ENCODE assay signal across 20 cellular contexts in the genomic region with DNA sequence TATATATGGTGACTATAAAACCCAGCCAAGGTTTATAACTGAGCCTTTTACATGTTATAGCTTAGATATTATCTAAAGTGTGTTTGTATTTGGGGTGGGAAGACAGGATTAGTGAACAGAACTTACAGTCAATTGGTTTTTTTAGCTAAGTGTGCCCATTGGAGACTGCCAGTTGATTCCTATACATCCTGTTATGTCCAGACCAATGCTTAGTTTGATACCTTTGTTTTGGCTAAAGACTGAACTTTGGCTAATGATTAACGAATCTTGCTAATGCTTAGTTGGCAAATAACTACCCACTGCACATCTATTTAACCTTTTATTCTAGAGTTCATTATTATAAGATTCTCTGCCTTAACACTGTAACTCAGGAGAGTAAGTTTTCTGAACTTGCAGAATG. TPM values are rescaled to one million over a fixed set of nuclear protein-coding genes. Genes with fewer than 3 reads are reported as not detected.
A peak's percentile ranks its signal among the peaks of the same experiment; 100 is the strongest.
DNase-seq lines count a peak whose midpoint lies in the region; ATAC-seq, FAIRE-seq and TF ChIP-seq lines count a peak whose summit lies in the region.
"Had no signal": no experiment of that assay in that cellular context is flagged by ENCODE, and none has a peak within 500 bp of the region (broad histone marks: within the 10 kb centered on the region; RNA-seq: fewer than 3 reads in every experiment).

No MANE protein-coding gene starts in this region.

- H4K20me1 ChIP-seq in K562 (replicated peaks; ENCODE audit: control insufficient read depth, insufficient read depth, low read length) = no peaks in the 10 kb centered on the region

- no peak for FAIRE-seq in K562 (lab: Jason Lieb, UNC)
- no peak for FAIRE-seq in H54 (lab: Jason Lieb, UNC)

- no peak overlapping the region for H3K9ac ChIP-seq in K562 (ENCODE audit: insufficient read depth in 1 of 2, low read depth in 2 of 2, low read length in 2 of 2)
- H3K9ac ChIP-seq: GM23248 had no signal

- no peaks in the 10 kb centered on the region for H3K9me1 ChIP-seq in K562 (ENCODE audit: control insufficient read depth, insufficient read depth, low read length)

- H3K4me3 Mint-ChIP-seq in CD8-positive, alpha-beta memory T cell = no peak overlapping the region
- H3K4me3 Mint-ChIP-seq: CD14-positive monocyte had no signal

- H3K4me1 ChIP-seq in K562 (replicated peaks in 1 of 2; ENCODE audit: control insufficient read depth in 2 of 2, insufficient read depth in 2 of 2, low read length in 2 of 2) (peaks cover 4 to 15% of the 10 kb centered on the region in 2 experiments; a peak in 2 of 5 replicates), right lobe of liver (peaks cover 0 to 42% (median 7%) of the 10 kb centered on the region in 4 donors)
- H3K4me1 ChIP-seq in CD8-positive, alpha-beta memory T cell (ENCODE audit: insufficient read depth, low read length) = no peaks in the 10 kb centered on the region

- no peak overlapping the region for H3K4me2 ChIP-seq in K562 (ENCODE audit: insufficient read depth, low read length)

- DNase-seq in DMS53 treated with DMSO at 0.1 percent for 48 hours (lab: John Stamatoyannopoulos, UW; ENCODE audit: unreplicated experiment) = peak; percentile 3
- no peak for DNase-seq in K562 (ENCODE audit: extremely low read depth in 1 of 4, low spot score in 3 of 4)
- DNase-seq in right lobe of liver = no peak
- DNase-seq in NCI-H2227 (lab: John Stamatoyannopoulos, UW; ENCODE audit: unreplicated experiment) = no peak
- DNase-seq in putamen (ENCODE audit: low spot score) = no peak
- no peak for DNase-seq in CD8-positive, alpha-beta memory T cell
- no peak for DNase-seq in H54 (ENCODE audit: insufficient read length, low spot score)
- DNase-seq: DMS 273 treated with DMSO at 0.1 percent for 48 hours; GDM1; GM23248; HCEC 1CT; KG1; MV-4-11; NCI-H1694 treated with DMSO at 0.1 percent for 48 hours; NCI-H510A; NCI-H748 treated with DMSO at 0.1 percent for 48 hours; NK-92 treated with Interleukin-12 subunit alpha and Interleukin-12 subunit beta, amount 100 ng/mL, for 24 hours; SHP77 had no signal

- H3K36me3 ChIP-seq in K562 (ENCODE audit: control insufficient read depth, insufficient read depth, low read length) (no peaks in the 10 kb centered on the region), right lobe of liver (peaks cover 0 to 3% (median 0%) of the 10 kb centered on the region in 4 donors)
- no peaks in the 10 kb centered on the region for H3K36me3 ChIP-seq in CD8-positive, alpha-beta memory T cell (ENCODE audit: insufficient read depth, low read length)

- no peaks in the 10 kb centered on the region for H3K4me1 Mint-ChIP-seq in CD8-positive, alpha-beta memory T cell
- H3K4me1 Mint-ChIP-seq: CD14-positive monocyte had no signal

- TF ChIP-seq CTCF in K562 (IDR thresholded peaks at IDR 0.05 in 2 of 3, conservative IDR thresholded peaks at IDR 0.05 in 1 of 3; ENCODE audit: insufficient read depth in 2 of 3, low read depth in 1 of 3, low read length in 3 of 3) = no peak
- no peak for TF ChIP-seq CTCF in right lobe of liver (IDR thresholded peaks at IDR 0.05)

- H3K27me3 ChIP-seq in K562 (ENCODE audit: control insufficient read depth in 2 of 2, insufficient read depth in 2 of 2, low read length in 2 of 2) (no peaks in the 10 kb centered on the region), right lobe of liver (no peaks in the 10 kb centered on the region)
- H3K27me3 ChIP-seq in CD8-positive, alpha-beta memory T cell (ENCODE audit: insufficient read depth, low read length, poor library complexity, severe bottlenecking) = no peaks in the 10 kb centered on the region

- intact Hi-C loops in K562 (cut with micrococcal nuclease) (no loop called here), right lobe of liver (cut with DNase I) (no loop called here)

- BruUV-seq in K562 (replicated peaks; lab: Mats Ljungman, UMichigan) = no TSS peak

- POLR2A ChIA-PET in K562 (lab: Yijun Ruan, JAX) = interaction anchor here (1.5 kb wide), 1 partner anchor 12 kb away, joined by 3 read pairs; no protein-coding TSS in a partner anchor
- POLR2A ChIA-PET in CD8-positive, alpha-beta memory T cell (lab: Charles Lee) = no interaction called here

- no peaks in the 10 kb centered on the region for H3K9me3 ChIP-seq in K562 (replicated peaks; ENCODE audit: control insufficient read depth, insufficient read depth, low read depth, low read length)
- H3K9me3 ChIP-seq in right lobe of liver = no peaks in the 10 kb centered on the region
- H3K9me3 ChIP-seq in CD8-positive, alpha-beta memory T cell (ENCODE audit: low read length) = no peaks in the 10 kb centered on the region

- H3K27ac ChIP-seq in K562 (ENCODE audit: extremely low read depth, low read depth, low read length) = no peak overlapping the region
- peak overlapping the region in 1 of 3 donors; percentile 1 for H3K27ac ChIP-seq in right lobe of liver
- no peak overlapping the region for H3K27ac ChIP-seq in CD8-positive, alpha-beta memory T cell (ENCODE audit: low read depth, low read length)
- H3K27ac ChIP-seq: GM23248, SK-N-MC had no signal

- no peak overlapping the region for H3K27ac Mint-ChIP-seq in CD8-positive, alpha-beta memory T cell

- TF ChIP-seq POLR2A in K562 (conservative IDR thresholded peaks at IDR 0.05) (no peak), right lobe of liver (IDR thresholded peaks at IDR 0.05) (no peak), H54 (IDR thresholded peaks at IDR 0.05; ENCODE audit: low read depth, low read length) (no peak)

- H3K79me2 ChIP-seq in K562 (ENCODE audit: control insufficient read depth, insufficient read depth, low read length) = no peaks in the 10 kb centered on the region

- no peak for ATAC-seq in K562
- ATAC-seq in right lobe of liver = peak; percentile 54 to 70 (median 63)

- TF ChIP-seq RAD21 in K562 (CRISPR knock-in tag; conservative IDR thresholded peaks at IDR 0.05 in 1 of 2, IDR thresholded peaks at IDR 0.05 in 1 of 2) = no peak

- in situ Hi-C loops in K562 (cut with MboI) = no loop called here

- CTCF ChIA-PET in K562 (lab: Yijun Ruan, JAX; ENCODE audit: low intra/inter-chr PET ratio) = no interaction called here
- CTCF ChIA-PET in CD8-positive, alpha-beta memory T cell (lab: Charles Lee) = no interaction called here

- no peak overlapping the region for H3K4me3 ChIP-seq in K562
- no peak overlapping the region for H3K4me3 ChIP-seq in right lobe of liver
- H3K4me3 ChIP-seq in CD8-positive, alpha-beta memory T cell (ENCODE audit: low read length) = no peak overlapping the region
- H3K4me3 ChIP-seq: GM23248, SK-N-MC had no signal

- H2AFZ ChIP-seq in K562 (ENCODE audit: low read depth, low read length) = no peak overlapping the region
- H2AFZ ChIP-seq: GM23248 had no signal

- WGBS in K562 (ENCODE audit: insufficient coverage, low coverage, missing lambda C conversion rate) = 22% methylated on average over 1 of the region's 1 CpG
- 27% methylated on average over 1 of the region's 1 CpG for WGBS in right lobe of liver (ENCODE audit: insufficient coverage, low coverage, low lambda C conversion rate, missing lambda C conversion rate)

- no peak for TF ChIP-seq EP300 in K562 (IDR thresholded peaks at IDR 0.05; ENCODE audit: low read length)

- H3K27me3 Mint-ChIP-seq in CD8-positive, alpha-beta memory T cell = peaks cover 0 to 1% of the 10 kb centered on the region in 2 donors

- H3K9me3 Mint-ChIP-seq in CD8-positive, alpha-beta memory T cell = peaks cover 0 to 6% (median 0%) of the 10 kb centered on the region in 5 donors

- H3K36me3 Mint-ChIP-seq in CD8-positive, alpha-beta memory T cell = no peaks in the 10 kb centered on the region
- H3K36me3 Mint-ChIP-seq: CD14-positive monocyte had no signal

TF ChIP-seq in K562, 482 proteins besides CTCF, POLR2A, EP300 and RAD21 (continues in another document):
- TF ChIP-seq, protein P1, sequence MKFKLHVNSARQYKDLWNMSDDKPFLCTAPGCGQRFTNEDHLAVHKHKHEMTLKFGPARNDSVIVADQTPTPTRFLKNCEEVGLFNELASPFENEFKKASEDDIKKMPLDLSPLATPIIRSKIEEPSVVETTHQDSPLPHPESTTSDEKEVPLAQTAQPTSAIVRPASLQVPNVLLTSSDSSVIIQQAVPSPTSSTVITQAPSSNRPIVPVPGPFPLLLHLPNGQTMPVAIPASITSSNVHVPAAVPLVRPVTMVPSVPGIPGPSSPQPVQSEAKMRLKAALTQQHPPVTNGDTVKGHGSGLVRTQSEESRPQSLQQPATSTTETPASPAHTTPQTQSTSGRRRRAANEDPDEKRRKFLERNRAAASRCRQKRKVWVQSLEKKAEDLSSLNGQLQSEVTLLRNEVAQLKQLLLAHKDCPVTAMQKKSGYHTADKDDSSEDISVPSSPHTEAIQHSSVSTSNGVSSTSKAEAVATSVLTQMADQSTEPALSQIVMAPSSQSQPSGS (CRISPR knock-in tag; IDR thresholded peaks at IDR 0.05) = no peak
- TF ChIP-seq ILK (tag; IDR thresholded peaks at IDR 0.05; ENCODE audit: borderline replicate concordance, low read depth) (no peak), MED1 (CRISPR knock-in tag; IDR thresholded peaks at IDR 0.05; ENCODE audit: borderline replicate concordance) (no peak), C11orf30 (IDR thresholded peaks at IDR 0.05; ENCODE audit: low read depth) (peak; percentile 25; the same call in 1 of the 2 replicates), RBM14 (IDR thresholded peaks at IDR 0.05; ENCODE audit: borderline replicate concordance, insufficient read depth, low read depth, low read length) (no peak), ZNF316 (IDR thresholded peaks at IDR 0.05) (peak; percentile 13; the same call in 1 of the 2 replicates), KAT2B (IDR thresholded peaks at IDR 0.05; ENCODE audit: low read depth, low read length) (no peak)

RNA-seq across cellular contexts. Expression of a gene that starts 53.8 kb away (rescaled TPM):
- 3.6 and 5.0 TPM in 2 replicates for total RNA-seq in K562 (2011; cell fraction: chromatin; rRNA removed; ENCODE audit: low replicate concordance)
- total RNA-seq in K562 (2011; cell fraction: nucleolus; rRNA removed) = 4.2 and 4.5 TPM in 2 replicates
- 5.6 and 6.4 TPM in 2 replicates for total RNA-seq in K562 (2011; cell fraction: nucleoplasm; rRNA removed)
- total RNA-seq in K562 (2014; rRNA removed) (3.8 and 5.1 TPM in 2 replicates), K562 (2014; rRNA removed; fragmentation: Illumina TruSeq; extraction: Trizol) (3.8 and 4.3 TPM in 2 replicates), K562 (2015; rRNA removed; fragmentation: Illumina TruSeq; extraction: Trizol) (5.0 and 6.1 TPM in 2 replicates), K562 (2021) (8.8 and 11.5 TPM in 2 replicates), right lobe of liver (1 to 10 TPM; 1.7 to 6.7 (median 3.0) TPM)
- polyA plus RNA-seq in K562 (2011; rRNA removed) (2.2 and 3.2 TPM in 2 replicates), K562 (2014; fragmentation: Illumina TruSeq; extraction: Trizol) (8.9 and 10.1 TPM in 2 replicates), K562 (2014; fragmentation: Nextera tagmentation; extraction: Ambion mirVana) (1 to 10 TPM in 1 of 2 experiments, under 1 TPM in 1; 0.69 to 1.3 TPM), K562 (2014; rRNA removed) (4.5 and 4.9 TPM in 2 replicates)
- polyA plus RNA-seq in K562 (2011; cell fraction: cytosol; rRNA removed) = 3.2 and 6.4 TPM in 2 replicates
- 1.1 and 3.0 TPM in 2 replicates for polyA plus RNA-seq in K562 (2011; cell fraction: nucleus; rRNA removed)
- 6.8 and 12.0 TPM in 2 replicates for polyA plus RNA-seq in K562 (2012)
- polyA minus RNA-seq in K562 (2011; rRNA and poly(A)+ RNA removed) = 1.3 and 2.4 TPM in 2 replicates
- polyA minus RNA-seq in K562 (2011; cell fraction: cytosol; rRNA and poly(A)+ RNA removed) = 2.7 and 4.5 TPM in 2 replicates
- 0.33 and 0.54 TPM in 2 replicates for polyA minus RNA-seq in K562 (2011; cell fraction: nucleus; rRNA and poly(A)+ RNA removed)
- under 1 TPM; 0.16 to 0.28 TPM for total RNA-seq in CD8-positive, alpha-beta memory T cell
- not detected for polyA plus RNA-seq in CD8-positive, alpha-beta memory T cell
